ENCODE assay signal across 8 cellular contexts in the genomic region with DNA sequence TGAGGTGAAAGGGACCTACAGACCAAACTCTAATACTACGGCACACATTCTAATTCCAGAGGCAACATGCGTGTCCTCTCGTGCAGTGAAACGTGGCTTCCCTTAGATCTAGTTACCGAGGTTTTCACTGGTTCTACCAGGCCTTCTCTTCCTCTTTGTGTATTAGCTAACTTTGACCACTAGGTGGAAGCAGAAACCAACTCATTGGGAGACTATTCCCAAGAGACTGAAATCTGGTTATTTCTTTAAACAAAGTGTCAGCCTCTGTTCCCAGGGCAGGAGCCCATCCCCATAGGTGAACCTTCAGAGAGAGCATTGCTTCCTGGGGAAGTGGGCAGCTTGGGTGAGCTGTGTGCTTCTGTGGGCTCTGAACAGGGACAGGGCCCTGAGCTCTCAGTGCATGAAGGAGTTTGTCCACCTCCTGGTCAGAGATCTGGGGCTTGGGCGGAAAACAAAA. TPM values are rescaled to one million over a fixed set of nuclear protein-coding genes. Genes with fewer than 3 reads are reported as not detected.
DNase-seq lines count a peak whose midpoint lies in the region; ATAC-seq, FAIRE-seq and TF ChIP-seq lines count a peak whose summit lies in the region.

No MANE protein-coding gene starts in this region.

- peaks cover 3% of the 10 kb centered on the region for H3K36me3 Mint-ChIP-seq in activated B cell treated with CpG ODN at 0.5 μM for 24 hours (ENCODE audit: low read depth)

- intact Hi-C loops in activated B cell treated with CpG ODN at 0.5 μM for 24 hours (cut with micrococcal nuclease), result loop anchor here (1.0 to 5.0 kb wide), 7 partner anchors 40 to 921 kb away; no protein-coding TSS in a partner anchor

- H3K4me1 Mint-ChIP-seq in activated B cell treated with CpG ODN at 0.5 μM for 24 hours, result peaks cover 5% of the 10 kb centered on the region

- POLR2A ChIA-PET in activated B cell treated with CpG ODN at 0.5 μM for 24 hours (lab: Charles Lee), result interaction anchor here (0.6 to 1.2 kb wide), 3 partner anchors 52 to 691 kb away, joined by 3 to 4 read pairs (median 3); no protein-coding TSS in a partner anchor

- H3K4me3 Mint-ChIP-seq in activated B cell treated with CpG ODN at 0.5 μM for 24 hours, result no peak overlapping the region

- ATAC-seq in activated B cell treated with CpG ODN at 0.5 μM for 24 hours (ENCODE audit: low read depth), result peak; percentile 77
- ATAC-seq in omental fat pad (ENCODE audit: low FRiP score), result peak; percentile 63

- no peaks in the 10 kb centered on the region for H3K9me3 Mint-ChIP-seq in activated B cell treated with CpG ODN at 0.5 μM for 24 hours

- CTCF ChIA-PET in activated B cell treated with CpG ODN at 0.5 μM for 24 hours (lab: Charles Lee), result interaction anchor here (0.6 to 2.7 kb wide), 10 partner anchors 8 to 698 kb away, joined by 3 to 56 read pairs (median 4); no protein-coding TSS in a partner anchor

- no peak overlapping the region for H3K27ac Mint-ChIP-seq in activated B cell treated with CpG ODN at 0.5 μM for 24 hours

- peak; percentile 19 for FAIRE-seq in frontal cortex (lab: Jason Lieb, UNC)

- peak; percentile 18 to 68 (median 47) for DNase-seq in NCI-H1417 (lab: John Stamatoyannopoulos, UW)
- DNase-seq in NCI-H1417 treated with DMSO at 0.1 percent for 48 hours (lab: John Stamatoyannopoulos, UW), result no peak
- DNase-seq in HFF-Myc (ENCODE audit: extremely low read depth, low read depth), result no peak
- DNase-seq in NCI-H2196 treated with DMSO at 0.1 percent for 48 hours (lab: John Stamatoyannopoulos, UW; ENCODE audit: unreplicated experiment), result peak; percentile 19
- peak; percentile 31 for DNase-seq in activated B cell treated with CpG ODN at 0.5 μM for 24 hours
- peak; percentile 47 to 55 for DNase-seq in frontal cortex (ENCODE audit: low spot score in 2 of 2)
- DNase-seq in omental fat pad (ENCODE audit: low spot score), result no peak
- no peak for DNase-seq in activated CD4-positive, alpha-beta T cell treated with anti-CD3 and anti-CD28 coated beads for 4 hours

- peak; percentile 74 for TF ChIP-seq CTCF in HFF-Myc (IDR thresholded peaks at IDR 0.05; ENCODE audit: low read depth, low read length, missing control alignments)
- TF ChIP-seq CTCF in activated B cell treated with CpG ODN at 0.5 μM for 24 hours (IDR thresholded peaks at IDR 0.05), result peak; percentile 87
- TF ChIP-seq CTCF in omental fat pad (IDR thresholded peaks at IDR 0.05), result peak in 2 of 3 donors; percentile 47 to 69

- H3K27me3 Mint-ChIP-seq in activated B cell treated with CpG ODN at 0.5 μM for 24 hours, result no peaks in the 10 kb centered on the region

- no peak overlapping the region for H3K4me3 ChIP-seq in HFF-Myc (replicated peaks; ENCODE audit: low read depth, low read length)

RNA-seq across cellular contexts. Expression of a gene that starts 19.7 kb away (rescaled TPM):
- 0.38 and 0.51 TPM in 2 replicates for total RNA-seq in activated B cell treated with CpG ODN at 0.5 μM for 24 hours
- total RNA-seq in frontal cortex, result under 0.01 TPM
- under 1 TPM; 0.24 to 0.65 (median 0.60) TPM for total RNA-seq in omental fat pad

Comparison
In these comparisons a context has a peak if more than half of its experiments do, and no peak if none do; other contexts are left out.
1. DNase-seq: peak in NCI-H1417 (3 of 3), NCI-H2196 treated with DMSO at 0.1 percent for 48 hours (single experiment), activated B cell treated with CpG ODN at 0.5 μM for 24 hours (single experiment) and frontal cortex (2 of 2); none in NCI-H1417 treated with DMSO at 0.1 percent for 48 hours (single experiment), HFF-Myc (single experiment), omental fat pad (single experiment) and activated CD4-positive, alpha-beta T cell treated with anti-CD3 and anti-CD28 coated beads for 4 hours (0 of 2).
2. Peak in every context shown above with its lines, with median percentiles within 50 percentile points of each other: CTCF ChIP-seq.